ENCODE assay signal across 8 cellular contexts in the genomic region with DNA sequence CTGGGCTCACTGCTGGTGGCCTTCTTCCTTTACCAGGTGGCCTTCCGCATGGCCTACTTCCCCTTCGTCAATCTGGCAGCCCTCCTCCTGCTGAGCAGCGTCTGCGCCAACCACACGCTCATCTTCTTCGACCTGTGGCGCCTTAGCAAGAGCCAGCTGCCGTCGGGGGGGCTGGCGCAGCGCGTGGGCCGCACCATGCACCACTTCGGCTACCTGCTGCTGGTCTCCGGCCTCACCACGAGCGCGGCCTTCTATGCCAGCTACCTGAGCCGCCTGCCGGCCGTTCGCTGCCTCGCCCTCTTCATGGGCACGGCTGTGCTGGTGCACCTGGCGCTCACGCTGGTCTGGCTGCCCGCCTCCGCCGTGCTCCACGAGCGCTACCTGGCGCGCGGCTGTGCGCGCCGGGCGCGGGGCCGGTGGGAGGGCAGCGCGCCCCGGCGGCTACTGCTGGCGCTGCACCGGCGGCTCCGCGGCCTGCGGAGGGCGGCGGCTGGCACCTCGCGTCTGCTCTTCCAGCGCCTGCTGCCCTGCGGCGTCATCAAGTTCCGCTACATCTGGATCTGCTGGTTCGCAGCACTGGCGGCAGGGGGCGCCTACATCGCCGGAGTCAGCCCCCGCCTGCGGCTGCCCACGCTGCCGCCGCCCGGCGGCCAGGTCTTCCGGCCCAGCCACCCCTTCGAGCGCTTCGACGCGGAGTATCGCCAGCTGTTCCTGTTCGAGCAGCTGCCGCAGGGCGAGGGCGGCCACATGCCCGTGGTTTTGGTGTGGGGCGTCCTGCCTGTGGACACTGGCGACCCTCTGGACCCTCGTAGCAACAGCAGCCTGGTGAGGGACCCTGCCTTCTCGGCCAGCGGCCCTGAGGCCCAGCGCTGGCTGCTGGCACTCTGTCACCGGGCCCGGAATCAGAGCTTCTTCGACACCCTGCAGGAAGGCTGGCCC. TPM values are rescaled to one million over a fixed set of nuclear protein-coding genes. Genes with fewer than 3 reads are reported as not detected.
DNase-seq lines count a peak whose midpoint lies in the region; ATAC-seq, FAIRE-seq and TF ChIP-seq lines count a peak whose summit lies in the region.

No MANE protein-coding gene starts in this region.

- TF ChIP-seq EP300 in HepG2 (IDR thresholded peaks at IDR 0.05; ENCODE audit: low read depth in 2 of 2, low read length in 2 of 2), result no peak
- TF ChIP-seq EP300 in HepG2 (CRISPR knock-in tag; IDR thresholded peaks at IDR 0.05; ENCODE audit: borderline replicate concordance), result peak; percentile 71

- in situ Hi-C loops in GM13976 (cut with MboI; ENCODE audit: low sequenced_read_pairs, unreplicated experiment), result no loop called here
- in situ Hi-C loops in HepG2 (cut with HindIII; ENCODE audit: extremely low pct_ligation_motif_present, low pct_unique_long_range_greater_than_20kb), result no loop called here

- no peak for FAIRE-seq in HepG2 (lab: Jason Lieb, UNC)

- no peak for TF ChIP-seq POLR2A in HepG2 (IDR thresholded peaks at IDR 0.05; ENCODE audit: insufficient read depth in 1 of 2, low read depth in 2 of 2, low read length in 2 of 2)

- H3K9ac ChIP-seq in HepG2 (ENCODE audit: insufficient read depth, low read depth, low read length), result no peak overlapping the region

- BruUV-seq in HepG2 (replicated peaks; lab: Mats Ljungman, UMichigan), result no TSS peak

- peaks cover 14 to 84% of the 10 kb centered on the region in 2 experiments for H3K27me3 ChIP-seq in HepG2 (ENCODE audit: control insufficient read depth in 1 of 2, insufficient read depth in 2 of 2, low read length in 2 of 2)

- H3K36me3 ChIP-seq in HepG2 (replicated peaks in 1 of 2; ENCODE audit: control insufficient read depth in 1 of 2, insufficient read depth in 2 of 2, low read length in 2 of 2), result no peaks in the 10 kb centered on the region

- intact Hi-C loops in HepG2 (cut with micrococcal nuclease; ENCODE audit: unreplicated experiment), result loop anchor here (1.0 kb wide), 1 partner anchor 54 kb away; no protein-coding TSS in a partner anchor

- no peak overlapping the region for H2AFZ ChIP-seq in HepG2 (ENCODE audit: low read length)

- CTCF ChIA-PET in HepG2 (lab: Yijun Ruan, JAX; ENCODE audit: low intra/inter-chr PET ratio, low total read pairs), result interaction anchor here (1.7 to 3.0 kb wide), 3 partner anchors 23 to 53 kb away, joined by 5 to 32 read pairs (median 8); no protein-coding TSS in a partner anchor

- peak; percentile 94 for TF ChIP-seq RAD21 in HepG2 (CRISPR knock-in tag; IDR thresholded peaks at IDR 0.05)

- no peaks in the 10 kb centered on the region for H3K4me1 ChIP-seq in HepG2 (ENCODE audit: insufficient read depth, low read length)

- TF ChIP-seq CTCF in GM13976 (IDR thresholded peaks at IDR 0.05; ENCODE audit: borderline replicate concordance, control extremely low read depth, extremely low read depth, insufficient read depth, missing control alignments) (peak; percentile 83), HepG2 (CRISPR knock-in tag; IDR thresholded peaks at IDR 0.05) (peak; percentile 88)

- POLR2A ChIA-PET in HepG2 (lab: Yijun Ruan, JAX), result interaction anchor here (1.3 to 4.4 kb wide), 2 partner anchors 37 to 53 kb away, joined by 4 to 16 read pairs; a partner anchor contains a TSS

- peak; percentile 93 for DNase-seq in GM13976 (ENCODE audit: low spot score)
- peak; percentile 55 for DNase-seq in NCI-H2029 treated with DMSO at 0.1 percent for 48 hours (lab: John Stamatoyannopoulos, UW)
- DNase-seq in activated CD4-positive, alpha-beta T cell treated with anti-CD3 and anti-CD28 coated beads for 4 hours, result peak; percentile 80 to 86
- DNase-seq in dedifferentiated amniotic fluid mesenchymal stem cell (ENCODE audit: extremely low spot score), result peak; percentile 84
- peak; percentile 75 for DNase-seq in HepG2 (ENCODE audit: low spot score)
- peak; percentile 84 for DNase-seq in stimulated activated CD4-positive, alpha-beta T cell treated with anti-CD3 and anti-CD28 coated beads, Interleukin-2, amount 100 ng/mL, for 4 hours (ENCODE audit: low read depth)
- no peak for DNase-seq in NCI-H2171 treated with DMSO at 0.1 percent for 48 hours (lab: John Stamatoyannopoulos, UW)

- ATAC-seq in HG02870 (IDR thresholded peaks at IDR 0.05; ENCODE audit: unreplicated experiment) (peak; percentile 72), HepG2 (peak; percentile 83)

- peak overlapping the region; percentile 57 for H3K4me2 ChIP-seq in HepG2 (ENCODE audit: low read depth, low read length)

- H4K20me1 ChIP-seq in HepG2 (ENCODE audit: insufficient read depth, low read length), result no peaks in the 10 kb centered on the region

- no peaks in the 10 kb centered on the region for H3K79me2 ChIP-seq in HepG2 (ENCODE audit: insufficient read depth, low read length)

- peak overlapping the region in 1 of 3 experiments; percentile 43; a peak in 1 of 6 replicates for H3K4me3 ChIP-seq in HepG2 (replicated peaks in 1 of 3; ENCODE audit: insufficient read depth in 1 of 3, low read depth in 2 of 3, low read length in 3 of 3)

- no peaks in the 10 kb centered on the region for H3K9me3 ChIP-seq in HepG2 (ENCODE audit: low read length)

- H3K27ac ChIP-seq in HepG2 (ENCODE audit: extremely low read length, insufficient read depth, low read length), result no peak overlapping the region

- WGBS in HepG2 (ENCODE audit: low lambda C conversion rate), result 67% methylated on average over 28 of the region's 91 CpGs

RNA-seq across cellular contexts. Expression of a gene that starts 9.9 kb away (rescaled TPM):
- 0.09 and 0.15 TPM in 2 replicates for total RNA-seq in HepG2 (2016; rRNA removed; fragmentation: Illumina TruSeq; extraction: Trizol)
- 0.20 TPM in 1 of 2 replicates, not detected in the other for total RNA-seq in HepG2 (2016; cell fraction: cytosol; rRNA removed; fragmentation: Illumina TruSeq; extraction: Trizol; ENCODE audit: low read depth)
- total RNA-seq in HepG2 (2016; cell fraction: insoluble cytoplasmic fraction; rRNA removed; fragmentation: Illumina TruSeq; extraction: Trizol), result 0.01 and 0.15 TPM in 2 replicates
- total RNA-seq in HepG2 (2016; cell fraction: membrane; rRNA removed; fragmentation: Illumina TruSeq; extraction: Trizol), result 0.14 and 0.25 TPM in 2 replicates
- total RNA-seq in HepG2 (2016; cell fraction: nucleus; rRNA removed; fragmentation: Illumina TruSeq; extraction: Trizol), result 0.09 and 0.88 TPM in 2 replicates
- polyA plus RNA-seq in HepG2 (2011; rRNA removed), result 0.07 and 0.32 TPM in 2 replicates
- polyA plus RNA-seq in HepG2 (2011; cell fraction: cytosol; rRNA removed), result 0.03 and 0.05 TPM in 2 replicates
- 0.12 and 0.14 TPM in 2 replicates for polyA plus RNA-seq in HepG2 (2011; cell fraction: nucleus; rRNA removed)
- polyA plus RNA-seq in HepG2 (2012), result 0.03 and 0.12 TPM in 2 replicates
- 0.01 and 0.08 TPM in 2 replicates for polyA plus RNA-seq in HepG2 (2016; cell fraction: cytosol; fragmentation: Illumina TruSeq; extraction: Trizol; ENCODE audit: low read depth)
- polyA plus RNA-seq in HepG2 (2016; cell fraction: insoluble cytoplasmic fraction; fragmentation: Illumina TruSeq; extraction: Trizol; ENCODE audit: low read depth), result 0.03 and 0.20 TPM in 2 replicates
- 0.26 and 0.30 TPM in 2 replicates for polyA plus RNA-seq in HepG2 (2016; cell fraction: membrane; fragmentation: Illumina TruSeq; extraction: Trizol; ENCODE audit: low read depth)
- 1.5 and 2.3 TPM in 2 replicates for polyA plus RNA-seq in HepG2 (2016; cell fraction: nucleus; fragmentation: Illumina TruSeq; extraction: Trizol; ENCODE audit: insufficient read depth, low read depth)
- polyA minus RNA-seq in HepG2 (2011; rRNA and poly(A)+ RNA removed; ENCODE audit: low replicate concordance), result 0.40 and 1.0 TPM in 2 replicates
- 0.09 and 0.59 TPM in 2 replicates for polyA minus RNA-seq in HepG2 (2011; cell fraction: cytosol; rRNA and poly(A)+ RNA removed)
- polyA minus RNA-seq in HepG2 (2011; cell fraction: nucleus; rRNA and poly(A)+ RNA removed), result 0.37 and 0.64 TPM in 2 replicates

RNA-seq across cellular contexts. Expression of a gene that starts 14.6 kb away (rescaled TPM):
- total RNA-seq in HepG2 (2016; rRNA removed; fragmentation: Illumina TruSeq; extraction: Trizol), result 62.3 and 82.1 TPM in 2 replicates
- 28.6 and 31.3 TPM in 2 replicates for total RNA-seq in HepG2 (2016; cell fraction: cytosol; rRNA removed; fragmentation: Illumina TruSeq; extraction: Trizol; ENCODE audit: low read depth)
- total RNA-seq in HepG2 (2016; cell fraction: insoluble cytoplasmic fraction; rRNA removed; fragmentation: Illumina TruSeq; extraction: Trizol), result 60.3 and 80.7 TPM in 2 replicates
- 43.2 and 48.2 TPM in 2 replicates for total RNA-seq in HepG2 (2016; cell fraction: membrane; rRNA removed; fragmentation: Illumina TruSeq; extraction: Trizol)
- 31.0 and 33.7 TPM in 2 replicates for total RNA-seq in HepG2 (2016; cell fraction: nucleus; rRNA removed; fragmentation: Illumina TruSeq; extraction: Trizol)
- 12.9 and 20.3 TPM in 2 replicates for polyA plus RNA-seq in HepG2 (2011; rRNA removed)
- polyA plus RNA-seq in HepG2 (2011; cell fraction: cytosol; rRNA removed), result 11.9 and 12.5 TPM in 2 replicates
- 10.3 and 10.6 TPM in 2 replicates for polyA plus RNA-seq in HepG2 (2011; cell fraction: nucleus; rRNA removed)
- 13.8 and 21.5 TPM in 2 replicates for polyA plus RNA-seq in HepG2 (2012)
- polyA plus RNA-seq in HepG2 (2016; cell fraction: cytosol; fragmentation: Illumina TruSeq; extraction: Trizol; ENCODE audit: low read depth), result 15.1 and 18.4 TPM in 2 replicates
- 70.7 and 72.8 TPM in 2 replicates for polyA plus RNA-seq in HepG2 (2016; cell fraction: insoluble cytoplasmic fraction; fragmentation: Illumina TruSeq; extraction: Trizol; ENCODE audit: low read depth)
- polyA plus RNA-seq in HepG2 (2016; cell fraction: membrane; fragmentation: Illumina TruSeq; extraction: Trizol; ENCODE audit: low read depth), result 25.7 and 26.6 TPM in 2 replicates
- 48.7 and 55.8 TPM in 2 replicates for polyA plus RNA-seq in HepG2 (2016; cell fraction: nucleus; fragmentation: Illumina TruSeq; extraction: Trizol; ENCODE audit: insufficient read depth, low read depth)
- polyA minus RNA-seq in HepG2 (2011; rRNA and poly(A)+ RNA removed; ENCODE audit: low replicate concordance), result 9.8 and 86.6 TPM in 2 replicates
- 9.2 and 11.1 TPM in 2 replicates for polyA minus RNA-seq in HepG2 (2011; cell fraction: cytosol; rRNA and poly(A)+ RNA removed)
- 17.2 and 23.4 TPM in 2 replicates for polyA minus RNA-seq in HepG2 (2011; cell fraction: nucleus; rRNA and poly(A)+ RNA removed)

RNA-seq across cellular contexts. Expression of a gene that starts 17.1 kb away (rescaled TPM):
- not detected in 2 replicates for total RNA-seq in HepG2 (2016; rRNA removed; fragmentation: Illumina TruSeq; extraction: Trizol)
- total RNA-seq in HepG2 (2016; cell fraction: cytosol; rRNA removed; fragmentation: Illumina TruSeq; extraction: Trizol; ENCODE audit: low read depth), result not detected in 2 replicates
- not detected in 2 replicates for total RNA-seq in HepG2 (2016; cell fraction: insoluble cytoplasmic fraction; rRNA removed; fragmentation: Illumina TruSeq; extraction: Trizol)
- total RNA-seq in HepG2 (2016; cell fraction: membrane; rRNA removed; fragmentation: Illumina TruSeq; extraction: Trizol), result not detected in 2 replicates
- not detected in 2 replicates for total RNA-seq in HepG2 (2016; cell fraction: nucleus; rRNA removed; fragmentation: Illumina TruSeq; extraction: Trizol)
- polyA plus RNA-seq in HepG2 (2011; rRNA removed), result not detected in 2 replicates
- polyA plus RNA-seq in HepG2 (2011; cell fraction: cytosol; rRNA removed), result not detected in 2 replicates
- not detected in 2 replicates for polyA plus RNA-seq in HepG2 (2011; cell fraction: nucleus; rRNA removed)
- not detected in 2 replicates for polyA plus RNA-seq in HepG2 (2012)
- not detected in 2 replicates for polyA plus RNA-seq in HepG2 (2016; cell fraction: cytosol; fragmentation: Illumina TruSeq; extraction: Trizol; ENCODE audit: low read depth)
- not detected in 2 replicates for polyA plus RNA-seq in HepG2 (2016; cell fraction: insoluble cytoplasmic fraction; fragmentation: Illumina TruSeq; extraction: Trizol; ENCODE audit: low read depth)
- polyA plus RNA-seq in HepG2 (2016; cell fraction: membrane; fragmentation: Illumina TruSeq; extraction: Trizol; ENCODE audit: low read depth), result not detected in 2 replicates
- polyA plus RNA-seq in HepG2 (2016; cell fraction: nucleus; fragmentation: Illumina TruSeq; extraction: Trizol; ENCODE audit: insufficient read depth, low read depth), result not detected in 2 replicates
- polyA minus RNA-seq in HepG2 (2011; rRNA and poly(A)+ RNA removed; ENCODE audit: low replicate concordance), result not detected in 2 replicates
- not detected in 2 replicates for polyA minus RNA-seq in HepG2 (2011; cell fraction: cytosol; rRNA and poly(A)+ RNA removed)
- polyA minus RNA-seq in HepG2 (2011; cell fraction: nucleus; rRNA and poly(A)+ RNA removed), result not detected in 2 replicates

RNA-seq across cellular contexts. Expression of a gene that starts 27.2 kb away (rescaled TPM):
- total RNA-seq in HepG2 (2016; rRNA removed; fragmentation: Illumina TruSeq; extraction: Trizol), result 1.0 and 1.6 TPM in 2 replicates
- total RNA-seq in HepG2 (2016; cell fraction: cytosol; rRNA removed; fragmentation: Illumina TruSeq; extraction: Trizol; ENCODE audit: low read depth), result 0.20 and 0.71 TPM in 2 replicates
- total RNA-seq in HepG2 (2016; cell fraction: insoluble cytoplasmic fraction; rRNA removed; fragmentation: Illumina TruSeq; extraction: Trizol), result 0.89 and 1.7 TPM in 2 replicates
- 0.74 and 0.79 TPM in 2 replicates for total RNA-seq in HepG2 (2016; cell fraction: membrane; rRNA removed; fragmentation: Illumina TruSeq; extraction: Trizol)
- 5.4 and 6.0 TPM in 2 replicates for total RNA-seq in HepG2 (2016; cell fraction: nucleus; rRNA removed; fragmentation: Illumina TruSeq; extraction: Trizol)
- polyA plus RNA-seq in HepG2 (2011; rRNA removed), result 0.98 and 1.3 TPM in 2 replicates
- polyA plus RNA-seq in HepG2 (2011; cell fraction: cytosol; rRNA removed), result 0.34 and 0.46 TPM in 2 replicates
- 16.0 and 21.0 TPM in 2 replicates for polyA plus RNA-seq in HepG2 (2011; cell fraction: nucleus; rRNA removed)
- polyA plus RNA-seq in HepG2 (2012), result 1.9 and 2.3 TPM in 2 replicates
- 0.20 and 0.31 TPM in 2 replicates for polyA plus RNA-seq in HepG2 (2016; cell fraction: cytosol; fragmentation: Illumina TruSeq; extraction: Trizol; ENCODE audit: low read depth)
- 0.72 and 1.5 TPM in 2 replicates for polyA plus RNA-seq in HepG2 (2016; cell fraction: insoluble cytoplasmic fraction; fragmentation: Illumina TruSeq; extraction: Trizol; ENCODE audit: low read depth)
- 0.16 and 0.26 TPM in 2 replicates for polyA plus RNA-seq in HepG2 (2016; cell fraction: membrane; fragmentation: Illumina TruSeq; extraction: Trizol; ENCODE audit: low read depth)
- polyA plus RNA-seq in HepG2 (2016; cell fraction: nucleus; fragmentation: Illumina TruSeq; extraction: Trizol; ENCODE audit: insufficient read depth, low read depth), result 10.8 and 14.7 TPM in 2 replicates
- 3.8 and 11.1 TPM in 2 replicates for polyA minus RNA-seq in HepG2 (2011; rRNA and poly(A)+ RNA removed; ENCODE audit: low replicate concordance)
- polyA minus RNA-seq in HepG2 (2011; cell fraction: cytosol; rRNA and poly(A)+ RNA removed), result 0.69 and 2.3 TPM in 2 replicates
- polyA minus RNA-seq in HepG2 (2011; cell fraction: nucleus; rRNA and poly(A)+ RNA removed), result 16.1 and 20.5 TPM in 2 replicates

RNA-seq across cellular contexts. Expression of a gene that starts 37.7 kb away (rescaled TPM):
- total RNA-seq in HepG2 (2016; rRNA removed; fragmentation: Illumina TruSeq; extraction: Trizol), result 48.0 and 61.3 TPM in 2 replicates
- 10.0 and 11.4 TPM in 2 replicates for total RNA-seq in HepG2 (2016; cell fraction: cytosol; rRNA removed; fragmentation: Illumina TruSeq; extraction: Trizol; ENCODE audit: low read depth)
- total RNA-seq in HepG2 (2016; cell fraction: insoluble cytoplasmic fraction; rRNA removed; fragmentation: Illumina TruSeq; extraction: Trizol), result 52.6 and 57.5 TPM in 2 replicates
- total RNA-seq in HepG2 (2016; cell fraction: membrane; rRNA removed; fragmentation: Illumina TruSeq; extraction: Trizol), result 16.7 and 18.2 TPM in 2 replicates
- 53.6 and 56.9 TPM in 2 replicates for total RNA-seq in HepG2 (2016; cell fraction: nucleus; rRNA removed; fragmentation: Illumina TruSeq; extraction: Trizol)
- 53.9 and 56.6 TPM in 2 replicates for polyA plus RNA-seq in HepG2 (2011; rRNA removed)
- 51.5 and 58.7 TPM in 2 replicates for polyA plus RNA-seq in HepG2 (2011; cell fraction: cytosol; rRNA removed)
- 50.0 and 59.6 TPM in 2 replicates for polyA plus RNA-seq in HepG2 (2011; cell fraction: nucleus; rRNA removed)
- 38.1 and 46.1 TPM in 2 replicates for polyA plus RNA-seq in HepG2 (2012)
- polyA plus RNA-seq in HepG2 (2016; cell fraction: cytosol; fragmentation: Illumina TruSeq; extraction: Trizol; ENCODE audit: low read depth), result 4.8 and 5.5 TPM in 2 replicates
- 49.0 and 58.9 TPM in 2 replicates for polyA plus RNA-seq in HepG2 (2016; cell fraction: insoluble cytoplasmic fraction; fragmentation: Illumina TruSeq; extraction: Trizol; ENCODE audit: low read depth)
- 9.2 and 11.0 TPM in 2 replicates for polyA plus RNA-seq in HepG2 (2016; cell fraction: membrane; fragmentation: Illumina TruSeq; extraction: Trizol; ENCODE audit: low read depth)
- polyA plus RNA-seq in HepG2 (2016; cell fraction: nucleus; fragmentation: Illumina TruSeq; extraction: Trizol; ENCODE audit: insufficient read depth, low read depth), result 72.4 and 89.1 TPM in 2 replicates
- 75.5 and 101 TPM in 2 replicates for polyA minus RNA-seq in HepG2 (2011; rRNA and poly(A)+ RNA removed; ENCODE audit: low replicate concordance)
- polyA minus RNA-seq in HepG2 (2011; cell fraction: cytosol; rRNA and poly(A)+ RNA removed), result 31.7 and 40.8 TPM in 2 replicates
- polyA minus RNA-seq in HepG2 (2011; cell fraction: nucleus; rRNA and poly(A)+ RNA removed), result 71.8 and 74.3 TPM in 2 replicates
